Comparison of ENCODE assay signal across 1 cellular context in the genomic region with DNA sequence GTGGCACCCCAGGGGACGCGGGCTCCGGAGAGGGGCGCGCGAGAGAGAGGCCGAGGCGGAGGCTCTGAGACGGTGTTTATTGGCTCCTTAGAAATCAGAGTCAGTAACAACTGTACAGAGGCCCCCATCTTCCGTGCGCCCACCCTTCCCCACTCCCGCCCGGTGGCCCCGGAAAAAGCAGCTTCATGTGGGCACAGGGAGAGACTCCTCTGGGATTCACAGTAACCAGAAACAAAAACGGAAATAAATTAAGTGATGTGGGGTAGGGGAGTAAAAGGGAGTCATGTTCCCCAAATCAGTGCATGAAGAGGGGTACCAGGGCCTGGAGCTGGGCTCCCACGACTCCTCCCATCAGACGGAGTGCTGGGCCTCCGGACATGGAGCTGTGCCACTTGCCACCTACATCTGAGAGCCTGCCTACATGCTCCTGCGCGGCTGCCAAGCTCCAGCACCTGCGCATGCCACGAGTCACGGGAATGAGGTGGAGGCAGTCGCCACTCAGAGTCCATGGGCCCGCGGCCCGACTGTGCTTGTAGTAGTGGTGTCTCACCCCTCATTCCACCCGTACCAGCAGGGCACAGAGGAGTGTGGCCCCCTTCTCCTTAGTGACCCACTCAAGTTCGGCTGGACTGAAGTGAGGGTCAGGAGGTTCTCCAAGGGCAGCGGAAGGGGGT.
TF ChIP-seq lines count a peak whose summit lies in the region.

No MANE protein-coding gene starts in this region.

TF ChIP-seq in neural cell, 6 proteins besides CTCF, POLR2A, EP300 and RAD21 (continued from another document):
- TF ChIP-seq, protein P1, sequence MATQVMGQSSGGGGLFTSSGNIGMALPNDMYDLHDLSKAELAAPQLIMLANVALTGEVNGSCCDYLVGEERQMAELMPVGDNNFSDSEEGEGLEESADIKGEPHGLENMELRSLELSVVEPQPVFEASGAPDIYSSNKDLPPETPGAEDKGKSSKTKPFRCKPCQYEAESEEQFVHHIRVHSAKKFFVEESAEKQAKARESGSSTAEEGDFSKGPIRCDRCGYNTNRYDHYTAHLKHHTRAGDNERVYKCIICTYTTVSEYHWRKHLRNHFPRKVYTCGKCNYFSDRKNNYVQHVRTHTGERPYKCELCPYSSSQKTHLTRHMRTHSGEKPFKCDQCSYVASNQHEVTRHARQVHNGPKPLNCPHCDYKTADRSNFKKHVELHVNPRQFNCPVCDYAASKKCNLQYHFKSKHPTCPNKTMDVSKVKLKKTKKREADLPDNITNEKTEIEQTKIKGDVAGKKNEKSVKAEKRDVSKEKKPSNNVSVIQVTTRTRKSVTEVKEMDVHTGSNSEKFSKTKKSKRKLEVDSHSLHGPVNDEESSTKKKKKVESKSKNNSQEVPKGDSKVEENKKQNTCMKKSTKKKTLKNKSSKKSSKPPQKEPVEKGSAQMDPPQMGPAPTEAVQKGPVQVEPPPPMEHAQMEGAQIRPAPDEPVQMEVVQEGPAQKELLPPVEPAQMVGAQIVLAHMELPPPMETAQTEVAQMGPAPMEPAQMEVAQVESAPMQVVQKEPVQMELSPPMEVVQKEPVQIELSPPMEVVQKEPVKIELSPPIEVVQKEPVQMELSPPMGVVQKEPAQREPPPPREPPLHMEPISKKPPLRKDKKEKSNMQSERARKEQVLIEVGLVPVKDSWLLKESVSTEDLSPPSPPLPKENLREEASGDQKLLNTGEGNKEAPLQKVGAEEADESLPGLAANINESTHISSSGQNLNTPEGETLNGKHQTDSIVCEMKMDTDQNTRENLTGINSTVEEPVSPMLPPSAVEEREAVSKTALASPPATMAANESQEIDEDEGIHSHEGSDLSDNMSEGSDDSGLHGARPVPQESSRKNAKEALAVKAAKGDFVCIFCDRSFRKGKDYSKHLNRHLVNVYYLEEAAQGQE (IDR thresholded peaks at IDR 0.05; ENCODE audit: borderline replicate concordance), result no peak
- no peak for TF ChIP-seq SMC3 (conservative IDR thresholded peaks at IDR 0.05; ENCODE audit: poor library complexity)
- TF ChIP-seq MXI1 (conservative IDR thresholded peaks at IDR 0.05; ENCODE audit: poor library complexity, severe bottlenecking), result no peak
TF ChIP-seq in neural cell: peak in this region for 0.
